ENCODE assay signal across 14 cellular contexts in genomic region chr16:53257001-53257400, GRCh38.
DNase-seq lines count a peak whose midpoint lies in the region; ATAC-seq and TF ChIP-seq lines count a peak whose summit lies in the region.
"Had no signal": no experiment of that assay in that cellular context is flagged by ENCODE, and none has a peak within 500 bp of the region (broad histone marks: within the 10 kb centered on the region; RNA-seq: fewer than 3 reads in every experiment).

No MANE protein-coding gene starts in this region.

- H3K9me3 ChIP-seq in HUES6 (ENCODE audit: control insufficient read depth, insufficient read depth, low read depth, low read length): peaks cover 10% of the 10 kb centered on the region; the same call in 1 of the 2 replicates
- H3K9me3 ChIP-seq in upper lobe of right lung: no peaks in the 10 kb centered on the region
- H3K9me3 ChIP-seq: lower lobe of right lung had no signal

- 0 out of 2 replicates have a peak overlapping the region, but pooled peaks have one; percentile 15 for H3K27ac ChIP-seq in HUES6 (ENCODE audit: low read depth, low read length)
- H3K27ac ChIP-seq in upper lobe of right lung: no peak overlapping the region
- H3K27ac ChIP-seq: BLaER1, heart left ventricle, lower lobe of right lung had no signal

- H3K27me3 ChIP-seq in HUES6 (ENCODE audit: control insufficient read depth, insufficient read depth, low read length) (no peaks in the 10 kb centered on the region), upper lobe of right lung (no peaks in the 10 kb centered on the region)
- H3K27me3 ChIP-seq: BLaER1, heart left ventricle had no signal

- no peak for TF ChIP-seq CTCF in AG04449 (IDR thresholded peaks at IDR 0.05; ENCODE audit: insufficient read depth, low read length, missing control alignments)
- TF ChIP-seq CTCF in choroid plexus epithelial cell (conservative IDR thresholded peaks at IDR 0.05; ENCODE audit: low read depth, low read length): no peak
- TF ChIP-seq CTCF in upper lobe of right lung (IDR thresholded peaks at IDR 0.05): no peak

- H3K4me3 ChIP-seq in AG04449 (ENCODE audit: low read depth, low read length): no peak overlapping the region
- no peak overlapping the region for H3K4me3 ChIP-seq in HUES6 (ENCODE audit: low read depth, low read length)
- H3K4me3 ChIP-seq in choroid plexus epithelial cell (ENCODE audit: low read depth, low read length): no peak overlapping the region
- H3K4me3 ChIP-seq in upper lobe of right lung: no peak overlapping the region
- H3K4me3 ChIP-seq: BLaER1, heart left ventricle, lower lobe of right lung had no signal

- ATAC-seq in upper lobe of right lung: no peak
- ATAC-seq in GM21825 (IDR thresholded peaks at IDR 0.05; ENCODE audit: unreplicated experiment): no peak
- ATAC-seq: heart left ventricle, lower lobe of right lung had no signal

- H3K36me3 ChIP-seq in HUES6 (ENCODE audit: control insufficient read depth, insufficient read depth, low read length) (peaks cover 64% of the 10 kb centered on the region), upper lobe of right lung (peaks cover 79% of the 10 kb centered on the region)

- no peak overlapping the region for H3K9ac ChIP-seq in HUES6 (ENCODE audit: low read length)
- H3K9ac ChIP-seq: BLaER1 had no signal

- intact Hi-C loops in head of caudate nucleus (cut with DNase I) (no loop called here), upper lobe of right lung (cut with DNase I) (no loop called here)

- peak; percentile 10 for DNase-seq in AG04449 (ENCODE audit: low read depth, low spot score)
- DNase-seq in choroid plexus epithelial cell (ENCODE audit: low read depth): peak; percentile 52
- peak; percentile 43 for DNase-seq in kidney tubule cell (ENCODE audit: low spot score)
- no peak for DNase-seq in GF-D8 (lab: John Stamatoyannopoulos, UW)
- DNase-seq in head of caudate nucleus: no peak
- DNase-seq in upper lobe of right lung: no peak
- DNase-seq: activated CD8-positive, alpha-beta memory T cell treated with anti-CD3 and anti-CD28 coated beads, Interleukin-2, amount 50 U/mL, for 48 hours; activated naive CD8-positive, alpha-beta T cell treated with anti-CD3 and anti-CD28 coated beads, Interleukin-2, amount 10 ng/mL, durations not matched to agents 7 days and 5 days; heart left ventricle; Kasumi-1; lower lobe of right lung had no signal

- H3K4me1 ChIP-seq in HUES6 (ENCODE audit: control insufficient read depth, insufficient read depth, low read length): 0 out of 2 replicates have a peak, but pooled peaks cover 4% of the 10 kb centered on the region
- no peaks in the 10 kb centered on the region for H3K4me1 ChIP-seq in upper lobe of right lung
- H3K4me1 ChIP-seq: BLaER1, heart left ventricle, lower lobe of right lung had no signal

- POLR2A ChIA-PET in AG04449 (lab: Yijun Ruan, JAX): no interaction called here

- CTCF ChIA-PET in AG04449 (lab: Yijun Ruan, JAX): no interaction called here

Comparison
In these comparisons a context has a peak if more than half of its experiments do, and no peak if none do; other contexts are left out.
1. DNase-seq: peak in AG04449 (single experiment), choroid plexus epithelial cell (single experiment) and kidney tubule cell (single experiment); none in GF-D8 (single experiment), head of caudate nucleus (0 of 42) and upper lobe of right lung (single experiment).